ENCODE assay signal across 37 cellular contexts in genomic region chr3:74124716-74125115, GRCh38.
"Had no signal": no experiment of that assay in that cellular context is flagged by ENCODE, and none has a peak within 500 bp of the region (broad histone marks: within the 10 kb centered on the region; RNA-seq: fewer than 3 reads in every experiment).

No MANE protein-coding gene starts in this region.

- H3K4me3 Mint-ChIP-seq: activated B cell treated with CpG ODN at 0.5 μM for 24 hours; activated CD8-positive, alpha-beta memory T cell treated with anti-CD3 and anti-CD28 coated beads, Interleukin-2, amount 10 ng/mL, durations not matched to agents 7 days and 5 days; activated CD8-positive, alpha-beta T cell treated with anti-CD3 and anti-CD28 coated beads, Interleukin-2, amount 10 ng/mL, durations not matched to agents 7 days and 5 days; activated naive CD4-positive, alpha-beta T cell treated with anti-CD3 and anti-CD28 coated beads for 36 hours; activated naive CD4-positive, alpha-beta T cell treated with anti-CD3 and anti-CD28 coated beads, Interleukin-2, amount 50 U/mL, for 24 hours; activated naive CD8-positive, alpha-beta T cell treated with anti-CD3 and anti-CD28 coated beads for 36 hours; activated naive CD8-positive, alpha-beta T cell treated with anti-CD3 and anti-CD28 coated beads, Interleukin-2, amount 50 U/mL, for 24 hours; activated T-helper 1 cell treated with anti-CD3 and anti-CD28 coated beads, Interleukin-12 subunit alpha, Interleukin-12 subunit beta, Interleukin-2, Interleukin-4 antibody, amounts not matched to agents 30 ng/mL and 10 ng/mL and 1 ng/mL, durations not matched to agents 14 hours and 24 hours and 36 hours; brain; dendritic cell treated with granulocyte-macrophage colony-stimulating factor and Interleukin-4, amounts not matched to agents 40 ng/mL and 50 ng/mL, for 4 days; endodermal cell; T-helper 17 cell; T-helper 2 cell treated with Interferon-gamma antibody and Interleukin-4, amounts not matched to agents 5 μg/mL and 100 μg/mL, for 36 hours had no signal

- DNase-seq: activated B cell treated with CpG ODN at 0.5 μM for 24 hours; activated CD4-positive, alpha-beta T cell treated with anti-CD3 and anti-CD28 coated beads for 48 hours; activated CD4-positive, alpha-beta T cell treated with anti-CD3 and anti-CD28 coated beads, Interleukin-2, amount 50 U/mL, for 1 hour; activated CD4-positive, alpha-beta T cell treated with anti-CD3 and anti-CD28 coated beads, Interleukin-2, amount 50 U/mL, for 48 hours; activated CD8-positive, alpha-beta memory T cell treated with anti-CD3 and anti-CD28 coated beads, Interleukin-2, amount 10 ng/mL, durations not matched to agents 7 days and 5 days; activated CD8-positive, alpha-beta memory T cell treated with anti-CD3 and anti-CD28 coated beads, Interleukin-2, amount 50 U/mL, for 4 hours; activated CD8-positive, alpha-beta T cell treated with anti-CD3 and anti-CD28 coated beads, Interleukin-2, amount 10 ng/mL, durations not matched to agents 7 days and 5 days; activated effector memory CD4-positive, alpha-beta T cell treated with anti-CD3 and anti-CD28 coated beads, Interleukin-2, amount 50 U/mL, for 16 hours; activated naive CD4-positive, alpha-beta T cell treated with anti-CD3 and anti-CD28 coated beads for 36 hours; activated naive CD8-positive, alpha-beta T cell treated with anti-CD3 and anti-CD28 coated beads for 36 hours; activated naive CD8-positive, alpha-beta T cell treated with anti-CD3 and anti-CD28 coated beads, Interleukin-2, amount 50 U/mL, for 24 hours; activated T-cell treated with anti-CD3 and anti-CD28 coated beads, Interleukin-2, amount 50 U/mL, for 1 hour; activated T-cell treated with anti-CD3 and anti-CD28 coated beads, Interleukin-2, amount 50 U/mL, for 48 hours; adrenal gland; amygdala; aorta; central memory CD4-positive, alpha-beta T cell; dorsolateral prefrontal cortex; effector memory CD4-positive, alpha-beta T cell; endodermal cell; foreskin fibroblast; head of caudate nucleus; T-helper 1 cell; T-helper 17 cell; T1000; WERI-Rb-1 had no signal

- H3K9me3 ChIP-seq: adrenal gland had no signal

- H3K4me3 ChIP-seq: adrenal gland, breast epithelium, cardiac muscle cell, coronary artery had no signal

- H3K36me3 Mint-ChIP-seq: activated CD8-positive, alpha-beta memory T cell treated with anti-CD3 and anti-CD28 coated beads, Interleukin-2, amount 10 ng/mL, durations not matched to agents 7 days and 5 days; activated naive CD4-positive, alpha-beta T cell treated with anti-CD3 and anti-CD28 coated beads, Interleukin-2, amount 50 U/mL, for 24 hours; activated naive CD8-positive, alpha-beta T cell treated with anti-CD3 and anti-CD28 coated beads for 36 hours; brain had no signal

- H3K27ac Mint-ChIP-seq: activated B cell treated with CpG ODN at 0.5 μM for 24 hours; activated CD8-positive, alpha-beta memory T cell treated with anti-CD3 and anti-CD28 coated beads, Interleukin-2, amount 10 ng/mL, durations not matched to agents 7 days and 5 days; activated CD8-positive, alpha-beta T cell treated with anti-CD3 and anti-CD28 coated beads, Interleukin-2, amount 10 ng/mL, durations not matched to agents 7 days and 5 days; activated naive CD4-positive, alpha-beta T cell treated with anti-CD3 and anti-CD28 coated beads for 36 hours; activated naive CD8-positive, alpha-beta T cell treated with anti-CD3 and anti-CD28 coated beads for 36 hours; activated naive CD8-positive, alpha-beta T cell treated with anti-CD3 and anti-CD28 coated beads, Interleukin-2, amount 50 U/mL, for 24 hours; activated T-helper 1 cell treated with anti-CD3 and anti-CD28 coated beads, Interleukin-12 subunit alpha, Interleukin-12 subunit beta, Interleukin-2, Interleukin-4 antibody, amounts not matched to agents 30 ng/mL and 10 ng/mL and 1 ng/mL, durations not matched to agents 14 hours and 24 hours and 36 hours; activated T-helper 2 cell treated with anti-CD3 and anti-CD28 coated beads, Interferon-gamma antibody, Interleukin-2, Interleukin-4, amounts not matched to agents 10 μg/mL and 5 μg/mL and 100 μg/mL, durations not matched to agents 14 hours and 24 hours and 36 hours; brain; dendritic cell treated with granulocyte-macrophage colony-stimulating factor and Interleukin-4, amounts not matched to agents 40 ng/mL and 50 ng/mL, for 4 days; endodermal cell; T-helper 17 cell; T-helper 2 cell treated with Interferon-gamma antibody and Interleukin-4, amounts not matched to agents 5 μg/mL and 100 μg/mL, for 36 hours had no signal

- H3K27me3 Mint-ChIP-seq: activated B cell treated with CpG ODN at 0.5 μM for 24 hours; activated CD8-positive, alpha-beta memory T cell treated with anti-CD3 and anti-CD28 coated beads, Interleukin-2, amount 10 ng/mL, durations not matched to agents 7 days and 5 days; activated naive CD4-positive, alpha-beta T cell treated with anti-CD3 and anti-CD28 coated beads, Interleukin-2, amount 50 U/mL, for 24 hours; activated naive CD8-positive, alpha-beta T cell treated with anti-CD3 and anti-CD28 coated beads for 36 hours; activated naive CD8-positive, alpha-beta T cell treated with anti-CD3 and anti-CD28 coated beads, Interleukin-2, amount 50 U/mL, for 24 hours; dendritic cell treated with granulocyte-macrophage colony-stimulating factor and Interleukin-4, amounts not matched to agents 40 ng/mL and 50 ng/mL, for 4 days; T-helper 17 cell had no signal

- ATAC-seq: activated CD4-positive, CD25-positive, alpha-beta regulatory T cell treated with anti-CD3 and anti-CD28 coated beads, Interleukin-2, amount 50 U/mL, for 24 hours; activated CD8-positive, alpha-beta memory T cell treated with anti-CD3 and anti-CD28 coated beads, Interleukin-2, amount 10 ng/mL, durations not matched to agents 7 days and 5 days; activated CD8-positive, alpha-beta T cell treated with anti-CD3 and anti-CD28 coated beads, Interleukin-2, amount 10 ng/mL, durations not matched to agents 7 days and 5 days; activated naive CD8-positive, alpha-beta T cell treated with anti-CD3 and anti-CD28 coated beads, Interleukin-2, amount 50 U/mL, for 24 hours; esophagus mucosa; T-helper 17 cell had no signal

- H3K4me1 ChIP-seq: adrenal gland, breast epithelium had no signal

- H3K27ac ChIP-seq: adrenal gland, breast epithelium, cardiac muscle cell, coronary artery, dorsolateral prefrontal cortex, WERI-Rb-1 had no signal

- H3K4me1 Mint-ChIP-seq: activated B cell treated with CpG ODN at 0.5 μM for 24 hours; activated CD8-positive, alpha-beta memory T cell treated with anti-CD3 and anti-CD28 coated beads, Interleukin-2, amount 10 ng/mL, durations not matched to agents 7 days and 5 days; activated naive CD4-positive, alpha-beta T cell treated with anti-CD3 and anti-CD28 coated beads, Interleukin-2, amount 50 U/mL, for 24 hours; activated naive CD8-positive, alpha-beta T cell treated with anti-CD3 and anti-CD28 coated beads for 36 hours; activated naive CD8-positive, alpha-beta T cell treated with anti-CD3 and anti-CD28 coated beads, Interleukin-2, amount 50 U/mL, for 24 hours; brain; endodermal cell; T-helper 17 cell had no signal

- H3K27me3 ChIP-seq: adrenal gland, breast epithelium, cardiac muscle cell had no signal

- H3K36me3 ChIP-seq: adrenal gland, breast epithelium, cardiac muscle cell, WERI-Rb-1 had no signal
